ENCODE assay signal across 18 cellular contexts in the genomic region with DNA sequence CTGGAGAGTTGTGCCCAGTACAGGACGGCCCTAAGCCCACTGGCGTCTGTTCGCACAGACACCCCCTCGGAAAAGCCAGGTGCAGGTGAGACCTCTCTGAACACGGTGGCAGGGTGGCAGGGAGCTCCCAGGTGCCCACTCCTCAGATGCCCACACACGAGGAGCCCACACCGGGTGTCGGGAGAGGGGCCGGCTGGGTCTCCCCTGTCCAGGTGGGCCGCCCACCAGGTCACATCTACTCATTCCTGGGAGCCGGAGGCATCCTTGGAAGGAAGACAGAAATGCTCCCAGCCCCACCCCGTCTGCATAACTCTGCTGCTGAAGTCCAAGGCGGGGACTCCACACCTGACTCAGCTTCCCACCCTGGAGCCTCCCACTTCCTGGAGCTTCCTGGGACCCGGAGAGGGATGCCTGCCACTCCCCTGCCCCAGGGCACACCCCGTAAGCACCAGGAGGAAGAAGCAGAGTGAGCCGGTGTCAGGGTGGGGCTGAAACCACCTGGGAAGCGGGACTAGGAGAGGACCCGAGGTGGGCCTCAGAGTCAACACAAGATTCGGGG. TPM values are rescaled to one million over a fixed set of nuclear protein-coding genes. Genes with fewer than 3 reads are reported as not detected.
DNase-seq lines count a peak whose midpoint lies in the region; ATAC-seq, FAIRE-seq and TF ChIP-seq lines count a peak whose summit lies in the region.
"Had no signal": no experiment of that assay in that cellular context is flagged by ENCODE, and none has a peak within 500 bp of the region (broad histone marks: within the 10 kb centered on the region; RNA-seq: fewer than 3 reads in every experiment).

No MANE protein-coding gene starts in this region.

- H3K4me3 Mint-ChIP-seq in neural progenitor cell = no peak overlapping the region
- H3K4me3 Mint-ChIP-seq: activated CD4-positive, alpha-beta memory T cell treated with anti-CD3 and anti-CD28 coated beads for 36 hours had no signal

- no peak overlapping the region for H2AFZ ChIP-seq in neural progenitor cell (replicated peaks)
- H2AFZ ChIP-seq: parathyroid adenoma had no signal

- no peak overlapping the region for H3K27ac ChIP-seq in neural progenitor cell
- H3K27ac ChIP-seq in gastrocnemius medialis = no peak overlapping the region
- H3K27ac ChIP-seq: BLaER1, parathyroid adenoma had no signal

- no peaks in the 10 kb centered on the region for H3K9me3 Mint-ChIP-seq in neural progenitor cell
- H3K9me3 Mint-ChIP-seq: activated CD4-positive, alpha-beta memory T cell treated with anti-CD3 and anti-CD28 coated beads for 36 hours had no signal

- H3K4me1 Mint-ChIP-seq in neural progenitor cell = peaks cover 10% of the 10 kb centered on the region

- peak overlapping the region; percentile 82 for H3K27ac Mint-ChIP-seq in neural progenitor cell
- H3K27ac Mint-ChIP-seq: activated CD4-positive, alpha-beta memory T cell treated with anti-CD3 and anti-CD28 coated beads for 36 hours had no signal

- no peaks in the 10 kb centered on the region for H3K36me3 Mint-ChIP-seq in neural progenitor cell
- H3K36me3 Mint-ChIP-seq: activated CD4-positive, alpha-beta memory T cell treated with anti-CD3 and anti-CD28 coated beads for 36 hours had no signal

- H3K27me3 ChIP-seq in bronchial epithelial cell (ENCODE audit: control insufficient read depth, insufficient read depth, low read length) (no peaks in the 10 kb centered on the region), neural progenitor cell (no peaks in the 10 kb centered on the region), gastrocnemius medialis (peaks cover 24 to 36% (median 26%) of the 10 kb centered on the region in 3 donors)

- H3K36me3 ChIP-seq in bronchial epithelial cell (ENCODE audit: control insufficient read depth, insufficient read depth, low read length) (no peaks in the 10 kb centered on the region), neural progenitor cell (no peaks in the 10 kb centered on the region), gastrocnemius medialis (no peaks in the 10 kb centered on the region)
- H3K36me3 ChIP-seq: BLaER1 had no signal

- DNase-seq in ELR (ENCODE audit: low read depth) (peak; percentile 81), M059J (ENCODE audit: low read depth) (peak; percentile 74), bronchial epithelial cell (ENCODE audit: low read depth) (peak; percentile 87), neural progenitor cell (ENCODE audit: low spot score) (no peak), GM10248 (ENCODE audit: extremely low spot score) (no peak), NCI-H1092 (lab: John Stamatoyannopoulos, UW) (no peak), gastrocnemius medialis (no peak)
- DNase-seq: activated CD4-positive, alpha-beta memory T cell treated with anti-CD3 and anti-CD28 coated beads for 36 hours; activated T-cell treated with anti-CD3 and anti-CD28 coated beads, Interleukin-2, amount 50 U/mL, for 48 hours; hypothalamus; KBM-7; NCI-H1436; NCI-H510A; stimulated activated naive CD4-positive, alpha-beta T cell had no signal

- H3K4me3 ChIP-seq in bronchial epithelial cell (ENCODE audit: low read depth, low read length) (no peak overlapping the region), neural progenitor cell (no peak overlapping the region), gastrocnemius medialis (no peak overlapping the region)
- H3K4me3 ChIP-seq: BLaER1 had no signal

- ATAC-seq in GM19351 (IDR thresholded peaks at IDR 0.05; ENCODE audit: unreplicated experiment) = no peak
- ATAC-seq in gastrocnemius medialis = no peak
- ATAC-seq: left lobe of liver had no signal

- POLR2A ChIA-PET in GM10248 (lab: Yijun Ruan, JAX) = interaction anchor here (0.6 kb wide), 1 partner anchor 14 kb away, joined by 3 read pairs; no protein-coding TSS in a partner anchor

- no peak for TF ChIP-seq POLR2A in gastrocnemius medialis (IDR thresholded peaks at IDR 0.05)

- CTCF ChIA-PET in GM10248 (lab: Yijun Ruan, JAX) = no interaction called here

- TF ChIP-seq CTCF in bronchial epithelial cell (IDR thresholded peaks at IDR 0.05; ENCODE audit: insufficient read depth, low read length, severe bottlenecking) (no peak), neural progenitor cell (IDR thresholded peaks at IDR 0.05) (no peak), GM10248 (IDR thresholded peaks at IDR 0.05; ENCODE audit: control extremely low read depth, extremely low read depth, low read depth, missing control alignments) (no peak), gastrocnemius medialis (IDR thresholded peaks at IDR 0.05 in 4 of 5, conservative IDR thresholded peaks at IDR 0.05 in 1 of 5) (no peak)

- no peaks in the 10 kb centered on the region for H3F3A ChIP-seq in neural progenitor cell (ENCODE audit: low read depth)

- in situ Hi-C loops in gastrocnemius medialis (cut with MboI; ENCODE audit: low sequenced_read_pairs in 4 of 4) = loop anchor here in 1 of 4 donors (25.0 kb wide), 1 partner anchor 92 kb away; a partner anchor contains a TSS

- H3K9me3 ChIP-seq in neural progenitor cell (ENCODE audit: low read depth) (no peaks in the 10 kb centered on the region), gastrocnemius medialis (no peaks in the 10 kb centered on the region)
- H3K9me3 ChIP-seq: BLaER1 had no signal

- no peak overlapping the region for H3K4me2 ChIP-seq in neural progenitor cell

- H3K4me1 ChIP-seq in neural progenitor cell (no peaks in the 10 kb centered on the region), gastrocnemius medialis (no peaks in the 10 kb centered on the region)
- H3K4me1 ChIP-seq: parathyroid adenoma had no signal

- H3K27me3 Mint-ChIP-seq in neural progenitor cell (ENCODE audit: insufficient read depth, low read depth) = peaks cover 11% of the 10 kb centered on the region

- no peak overlapping the region for H3K9ac ChIP-seq in neural progenitor cell
- H3K9ac ChIP-seq: BLaER1, parathyroid adenoma had no signal

- peak; percentile 60 for FAIRE-seq in bronchial epithelial cell (lab: Jason Lieb, UNC)

- H4K20me1 ChIP-seq in neural progenitor cell (ENCODE audit: low read depth) = no peaks in the 10 kb centered on the region

- intact Hi-C loops in gastrocnemius medialis (cut with DNase I; ENCODE audit: low total_unique reads) = no loop called here

- no peaks in the 10 kb centered on the region for H3K79me2 ChIP-seq in neural progenitor cell (ENCODE audit: low read depth)
- H3K79me2 ChIP-seq: parathyroid adenoma had no signal

RNA-seq across cellular contexts. Expression of a gene that starts 2.5 kb away (rescaled TPM):
- not detected in 2 replicates for total RNA-seq in M059J (2014; rRNA removed; shearing (Covaris generic))
- total RNA-seq in bronchial epithelial cell (0.13 and 0.79 TPM in 2 replicates), neural progenitor cell (ENCODE audit: low replicate concordance) (not detected in 2 replicates), gastrocnemius medialis (not detected)
- total RNA-seq: activated CD4-positive, alpha-beta memory T cell treated with anti-CD3 and anti-CD28 coated beads for 36 hours; left lobe of liver had no signal

RNA-seq across cellular contexts. Expression of a gene that starts 7.9 kb away (rescaled TPM):
- total RNA-seq in M059J (2014; rRNA removed; shearing (Covaris generic)) = not detected in 2 replicates
- 59.5 and 107 TPM in 2 replicates for total RNA-seq in bronchial epithelial cell
- not detected in 2 replicates for total RNA-seq in neural progenitor cell (ENCODE audit: low replicate concordance)
- total RNA-seq in gastrocnemius medialis = under 1 TPM in 1 of 4 donors, not detected in 3; 0.36 TPM

RNA-seq across cellular contexts. Expression of a gene that starts 8.9 kb away (rescaled TPM):
- not detected in 2 replicates for total RNA-seq in M059J (2014; rRNA removed; shearing (Covaris generic))
- total RNA-seq in bronchial epithelial cell = 0.26 and 0.90 TPM in 2 replicates
- 0.39 and 9.0 TPM in 2 replicates for total RNA-seq in neural progenitor cell (ENCODE audit: low replicate concordance)
- total RNA-seq in gastrocnemius medialis = under 1 TPM in 1 of 4 donors, not detected in 3; 0.13 TPM
- total RNA-seq: left lobe of liver had no signal

RNA-seq across cellular contexts. Expression of a gene that starts 24.5 kb away (rescaled TPM):
- 263 and 328 TPM in 2 replicates for total RNA-seq in M059J (2014; rRNA removed; shearing (Covaris generic))
- 21.9 and 35.6 TPM in 2 replicates for total RNA-seq in bronchial epithelial cell
- 4.1 and 82.2 TPM in 2 replicates for total RNA-seq in neural progenitor cell (ENCODE audit: low replicate concordance)
- total RNA-seq in gastrocnemius medialis = 100 to 1,000 TPM in 1 of 4 donors, 10 to 100 TPM in 3; 50.2 to 207 (median 76.1) TPM

RNA-seq across cellular contexts. Expression of a gene that starts 29.0 kb away (rescaled TPM):
- total RNA-seq in M059J (2014; rRNA removed; shearing (Covaris generic)) = 88.7 and 205 TPM in 2 replicates
- total RNA-seq in bronchial epithelial cell (13.7 and 30.6 TPM in 2 replicates), neural progenitor cell (ENCODE audit: low replicate concordance) (2.9 and 17.7 TPM in 2 replicates), gastrocnemius medialis (1 to 10 TPM; 1.7 to 6.2 (median 3.6) TPM)

Comparison
In these comparisons a context has a peak if more than half of its experiments do, and no peak if none do; other contexts are left out.
1. DNase-seq: peak in ELR (single experiment), M059J (single experiment) and bronchial epithelial cell (single experiment); none in neural progenitor cell (single experiment), GM10248 (single experiment), NCI-H1092 (single experiment) and gastrocnemius medialis (0 of 2).
2. RNA of a gene that starts 7.9 kb away (total RNA-seq): 59.5 to 107 TPM in bronchial epithelial cell; 0.36 TPM in gastrocnemius medialis, not detected in M059J and not detected in neural progenitor cell; every median in the first group is over 10 times any median in the second.